In the genomic region with DNA sequence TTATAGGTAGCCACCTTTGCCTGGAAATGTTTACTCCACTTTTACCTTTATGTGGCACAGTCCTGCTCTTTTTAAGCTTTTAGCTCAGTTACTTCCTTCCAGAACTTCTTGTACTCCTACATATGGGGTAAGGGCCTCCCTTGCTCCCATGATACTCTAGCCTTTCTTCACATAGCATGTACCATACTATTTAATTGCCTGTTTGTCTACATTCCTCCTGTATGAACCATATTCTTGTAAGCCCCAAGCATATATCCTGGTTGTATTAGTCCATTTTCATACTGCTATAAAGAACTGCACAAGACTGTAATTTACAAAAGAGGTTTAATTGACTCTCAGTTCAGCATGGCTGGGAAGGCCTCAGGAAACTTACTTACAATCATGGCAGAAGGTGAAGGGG, we compare ENCODE assay signal across 18 cellular contexts.
DNase-seq lines count a peak whose midpoint lies in the region; ATAC-seq, FAIRE-seq and TF ChIP-seq lines count a peak whose summit lies in the region.
"Had no signal": no experiment of that assay in that cellular context is flagged by ENCODE, and none has a peak within 500 bp of the region (broad histone marks: within the 10 kb centered on the region; RNA-seq: fewer than 3 reads in every experiment).

No MANE protein-coding gene starts in this region.

- H3K4me3 ChIP-seq in PC-3 (ENCODE audit: low read length) (no peak overlapping the region), epithelial cell of esophagus (ENCODE audit: low read length) (no peak overlapping the region), keratinocyte (ENCODE audit: control insufficient read depth in 2 of 3, extremely low read depth in 1 of 3, insufficient read depth in 2 of 3, low read depth in 1 of 3, low read length in 3 of 3) (no peak overlapping the region)
- H3K4me3 ChIP-seq: BLaER1 treated with 17β-estradiol and CSF1 and Interleukin-3, amounts not matched to agents 10 nM and 100 nM; GM23338 had no signal

- H3K9me1 ChIP-seq in keratinocyte (ENCODE audit: control insufficient read depth, extremely low read depth, insufficient read depth, low read length): no peaks in the 10 kb centered on the region

- no peak for FAIRE-seq in keratinocyte (lab: Jason Lieb, UNC)
- FAIRE-seq: H54 had no signal

- H3K9me2 ChIP-seq in PC-3 (replicated peaks; ENCODE audit: low read length): no peaks in the 10 kb centered on the region

- H3K4me1 Mint-ChIP-seq in type B pancreatic cell (ENCODE audit: unreplicated experiment): no peaks in the 10 kb centered on the region
- H3K4me1 Mint-ChIP-seq: B cell, GM23338 had no signal

- H3K9me3 ChIP-seq in PC-3 (ENCODE audit: low read length) (no peaks in the 10 kb centered on the region), keratinocyte (ENCODE audit: control insufficient read depth, low read depth, low read length) (no peaks in the 10 kb centered on the region)
- H3K9me3 ChIP-seq: BLaER1 treated with 17β-estradiol and CSF1 and Interleukin-3, amounts not matched to agents 10 nM and 100 nM had no signal

- H3K9ac ChIP-seq in PC-3 (ENCODE audit: low read length) (no peak overlapping the region), keratinocyte (ENCODE audit: control insufficient read depth, extremely low read depth, insufficient read depth, low read length) (no peak overlapping the region)
- H3K9ac ChIP-seq: BLaER1 treated with 17β-estradiol and CSF1 and Interleukin-3, amounts not matched to agents 10 nM and 100 nM had no signal

- H4K20me1 ChIP-seq in PC-3 (ENCODE audit: low read length) (no peaks in the 10 kb centered on the region), keratinocyte (ENCODE audit: control insufficient read depth, extremely low read depth, insufficient read depth, low read length) (no peaks in the 10 kb centered on the region)
- H4K20me1 ChIP-seq: BLaER1 treated with 17β-estradiol and CSF1 and Interleukin-3, amounts not matched to agents 10 nM and 100 nM had no signal

- H3K36me3 Mint-ChIP-seq in type B pancreatic cell: no peaks in the 10 kb centered on the region
- H3K36me3 Mint-ChIP-seq: CD8-positive, alpha-beta T cell had no signal

- H3K27me3 ChIP-seq in PC-3 (ENCODE audit: low read length): no peaks in the 10 kb centered on the region
- H3K27me3 ChIP-seq in keratinocyte (ENCODE audit: control insufficient read depth, extremely low read depth, insufficient read depth, low read length): no peaks in the 10 kb centered on the region
- H3K27me3 ChIP-seq: BLaER1 treated with 17β-estradiol and CSF1 and Interleukin-3, amounts not matched to agents 10 nM and 100 nM had no signal

- DNase-seq in PC-3: peak; percentile 24
- peak; percentile 76 for DNase-seq in epithelial cell of esophagus (ENCODE audit: low read depth)
- no peak for DNase-seq in keratinocyte (ENCODE audit: low read depth, low spot score)
- no peak for DNase-seq in type B pancreatic cell (ENCODE audit: extremely low spot score, unreplicated experiment)
- DNase-seq in 8988T: no peak
- DNase-seq in activated CD8-positive, alpha-beta memory T cell treated with anti-CD3 and anti-CD28 coated beads for 24 hours: no peak
- DNase-seq in islet precursor cell: no peak
- DNase-seq: Calu3; CD8-positive, alpha-beta T cell; DMS79 treated with DMSO at 0.1 percent for 48 hours; GF-D8; HCEC 1CT; HFFc6 had no signal

- H3K4me2 ChIP-seq in PC-3 (ENCODE audit: low read length) (no peak overlapping the region), keratinocyte (ENCODE audit: control insufficient read depth, extremely low read depth, insufficient read depth, low read depth, low read length) (no peak overlapping the region)
- H3K4me2 ChIP-seq: BLaER1 treated with 17β-estradiol and CSF1 and Interleukin-3, amounts not matched to agents 10 nM and 100 nM; GM23338 had no signal

- POLR2A ChIA-PET in PC-3 (lab: Charles Lee; ENCODE audit: unreplicated experiment): no interaction called here

- H3K4me1 ChIP-seq in PC-3 (ENCODE audit: insufficient read depth, low read length) (0 out of 2 replicates have a peak, but pooled peaks cover 5% of the 10 kb centered on the region), keratinocyte (ENCODE audit: control insufficient read depth, extremely low read depth, insufficient read depth, low read length) (no peaks in the 10 kb centered on the region)
- H3K4me1 ChIP-seq: BLaER1 treated with 17β-estradiol and CSF1 and Interleukin-3, amounts not matched to agents 10 nM and 100 nM had no signal

- no peaks in the 10 kb centered on the region for H3K27me3 Mint-ChIP-seq in type B pancreatic cell
- H3K27me3 Mint-ChIP-seq: B cell had no signal

- no peak overlapping the region for H2AFZ ChIP-seq in PC-3 (ENCODE audit: low read length)
- peak overlapping the region; percentile 2 for H2AFZ ChIP-seq in keratinocyte (ENCODE audit: control insufficient read depth, low read length)
- H2AFZ ChIP-seq: GM23338 had no signal

- no peak overlapping the region for H3K27ac ChIP-seq in PC-3 (ENCODE audit: low read length)
- no peak overlapping the region for H3K27ac ChIP-seq in keratinocyte (ENCODE audit: control insufficient read depth, insufficient read depth, low read length)
- H3K27ac ChIP-seq: BLaER1 treated with 17β-estradiol and CSF1 and Interleukin-3, amounts not matched to agents 10 nM and 100 nM; HL-60 had no signal

- BruUV-seq in PC-3 (replicated peaks; lab: Mats Ljungman, UMichigan): no TSS peak

- H3K79me2 ChIP-seq in PC-3 (ENCODE audit: low read length) (no peaks in the 10 kb centered on the region), keratinocyte (ENCODE audit: control insufficient read depth, insufficient read depth, low read length) (no peaks in the 10 kb centered on the region)

- no peak for TF ChIP-seq CTCF in PC-3 (conservative IDR thresholded peaks at IDR 0.05; ENCODE audit: low read depth, low read length)
- TF ChIP-seq CTCF in epithelial cell of esophagus (IDR thresholded peaks at IDR 0.05; ENCODE audit: insufficient read depth, low read depth, low read length, missing control alignments): no peak
- TF ChIP-seq CTCF in keratinocyte (optimal IDR thresholded peaks at IDR 0.05 in 1 of 3, IDR thresholded peaks at IDR 0.05 in 1 of 3, conservative IDR thresholded peaks at IDR 0.05 in 1 of 3; ENCODE audit: extremely low read depth in 1 of 3, insufficient read depth in 2 of 3, low read length in 3 of 3): no peak
- TF ChIP-seq CTCF in type B pancreatic cell (conservative IDR thresholded peaks at IDR 0.05): no peak

- H3K27ac Mint-ChIP-seq in type B pancreatic cell: peak overlapping the region; percentile 17
- H3K27ac Mint-ChIP-seq: B cell; CD8-positive, alpha-beta T cell; GM23338; HFFc6 had no signal

- CTCF ChIA-PET in PC-3 (lab: Charles Lee): interaction anchor here (1.1 kb wide), 1 partner anchor 241 kb away, joined by 3 read pairs; no protein-coding TSS in a partner anchor

- no peak for ATAC-seq in PC-3
- ATAC-seq: CD8-positive, alpha-beta T cell; GM23338 had no signal

- no peaks in the 10 kb centered on the region for H3K9me3 Mint-ChIP-seq in type B pancreatic cell
- H3K9me3 Mint-ChIP-seq: GM23338, HFFc6 had no signal

- H3K4me3 Mint-ChIP-seq in type B pancreatic cell: no peak overlapping the region
- H3K4me3 Mint-ChIP-seq: B cell; CD8-positive, alpha-beta T cell; GM23338; HFFc6 had no signal

- intact Hi-C loops in PC-3 (cut with micrococcal nuclease): no loop called here

- no peaks in the 10 kb centered on the region for H3F3A ChIP-seq in PC-3 (ENCODE audit: low read length, unreplicated experiment)

- dilution Hi-C loops in keratinocyte (cut with MboI; ENCODE audit: extremely low pct_ligation_motif_present, low sequenced_read_pairs): no loop called here

- H3K36me3 ChIP-seq in PC-3 (ENCODE audit: low read depth, low read length) (no peaks in the 10 kb centered on the region), keratinocyte (ENCODE audit: control insufficient read depth in 2 of 2, extremely low read depth in 1 of 2, insufficient read depth in 2 of 2, low read length in 2 of 2) (no peaks in the 10 kb centered on the region)
- H3K36me3 ChIP-seq: BLaER1 treated with 17β-estradiol and CSF1 and Interleukin-3, amounts not matched to agents 10 nM and 100 nM had no signal

Comparison
In these comparisons a context has a peak if more than half of its experiments do, and no peak if none do; other contexts are left out.
1. DNase-seq: peak in PC-3 (single experiment) and epithelial cell of esophagus (single experiment); none in keratinocyte (single experiment), type B pancreatic cell (single experiment), 8988T (single experiment), activated CD8-positive, alpha-beta memory T cell treated with anti-CD3 and anti-CD28 coated beads for 24 hours (single experiment) and islet precursor cell (single experiment).